In genomic region chr18:22172594-22173049, GRCh38 we compare ENCODE assay signal across 10 cellular contexts. TPM values are rescaled to one million over a fixed set of nuclear protein-coding genes. Genes with fewer than 3 reads are reported as not detected.
DNase-seq lines count a peak whose midpoint lies in the region; ATAC-seq and TF ChIP-seq lines count a peak whose summit lies in the region.
"Had no signal": no experiment of that assay in that cellular context is flagged by ENCODE, and none has a peak within 500 bp of the region (broad histone marks: within the 10 kb centered on the region; RNA-seq: fewer than 3 reads in every experiment).

No MANE protein-coding gene starts in this region.

- H3K9me2 ChIP-seq in PC-3 (replicated peaks; ENCODE audit: low read length), result no peaks in the 10 kb centered on the region

- intact Hi-C loops in PC-3 (cut with micrococcal nuclease), result loop anchor here (5.0 kb wide), 1 partner anchor 525 kb away; no protein-coding TSS in a partner anchor
- intact Hi-C loops in thyroid gland (cut with DNase I), result loop anchor here (5.0 to 10.0 kb wide), 2 partner anchors 182 to 385 kb away; no protein-coding TSS in a partner anchor

- no peak overlapping the region for H3K27ac ChIP-seq in PC-3 (ENCODE audit: low read length)
- peak overlapping the region; percentile 97 to 99 for H3K27ac ChIP-seq in coronary artery
- H3K27ac ChIP-seq in mesodermal cell (ENCODE audit: low read depth, low read length, severe bottlenecking), result no peak overlapping the region
- H3K27ac ChIP-seq in thyroid gland, result peak overlapping the region; percentile 12 to 73 (median 26)

- 0 out of 2 replicates have a peak overlapping the region, but pooled peaks have one; percentile 3 for H3K4me3 ChIP-seq in PC-3 (ENCODE audit: low read length)
- peak overlapping the region; percentile 90 for H3K4me3 ChIP-seq in coronary artery
- peak overlapping the region; percentile 80 for H3K4me3 ChIP-seq in mesodermal cell (ENCODE audit: extremely low read depth, insufficient read depth, low read length, poor library complexity, severe bottlenecking)
- H3K4me3 ChIP-seq in thyroid gland (replicated peaks in 1 of 3), result peak overlapping the region in 1 of 3 donors; percentile 9

- TF ChIP-seq POLR2A in thyroid gland (IDR thresholded peaks at IDR 0.05), result no peak

- no peak for DNase-seq in PC-3
- DNase-seq in coronary artery (ENCODE audit: low spot score), result no peak
- peak in 1 of 2 donors; percentile 15 for DNase-seq in thyroid gland
- no peak for DNase-seq in NCI-H187 treated with DMSO at 0.1 percent for 48 hours (lab: John Stamatoyannopoulos, UW)
- no peak for DNase-seq in anterior cingulate cortex (lab: John Stamatoyannopoulos, UW)
- DNase-seq in activated CD4-positive, alpha-beta T cell treated with anti-CD3 and anti-CD28 coated beads for 1 hour, result no peak
- DNase-seq: activated CD4-positive, alpha-beta T cell treated with anti-CD3 and anti-CD28 coated beads for 36 hours; activated effector memory CD4-positive, alpha-beta T cell treated with Interleukin-2 at 50 U/mL for 16 hours had no signal

- H3K4me2 ChIP-seq in PC-3 (ENCODE audit: low read length), result peak overlapping the region; percentile 44

- CTCF ChIA-PET in PC-3 (lab: Charles Lee), result no interaction called here

- ATAC-seq in PC-3, result no peak
- ATAC-seq: activated CD4-positive, alpha-beta T cell treated with anti-CD3 and anti-CD28 coated beads for 36 hours; sciatic nerve had no signal

- WGBS in mesodermal cell (ENCODE audit: insufficient coverage in 2 of 2), 2 experiments, result 20 to 52% methylated on average over 1 to 2 of the region's 7 CpGs
- WGBS in thyroid gland, 2 donors, result 84 to 88% methylated on average over 7 of the region's 7 CpGs

- no peaks in the 10 kb centered on the region for H3F3A ChIP-seq in PC-3 (ENCODE audit: low read length, unreplicated experiment)

- POLR2A ChIA-PET in PC-3 (lab: Charles Lee; ENCODE audit: unreplicated experiment), result no interaction called here

- TF ChIP-seq CTCF in PC-3 (conservative IDR thresholded peaks at IDR 0.05; ENCODE audit: low read depth, low read length), result no peak
- TF ChIP-seq CTCF in coronary artery (IDR thresholded peaks at IDR 0.05), result no peak
- no peak for TF ChIP-seq CTCF in thyroid gland (IDR thresholded peaks at IDR 0.05)

- no peak overlapping the region for H3K9ac ChIP-seq in PC-3 (ENCODE audit: low read length)

- H3K4me1 ChIP-seq in PC-3 (ENCODE audit: insufficient read depth, low read length) (peaks cover 17% of the 10 kb centered on the region), mesodermal cell (ENCODE audit: control insufficient read depth, insufficient read depth, low read length, poor library complexity, severe bottlenecking) (peaks cover 16% of the 10 kb centered on the region), thyroid gland (peaks cover 14 to 29% of the 10 kb centered on the region in 2 donors)

- no peak overlapping the region for H2AFZ ChIP-seq in PC-3 (ENCODE audit: low read length)

- peaks cover 33% of the 10 kb centered on the region; the same call in 1 of the 2 replicates for H4K20me1 ChIP-seq in PC-3 (ENCODE audit: low read length)

- H3K27me3 ChIP-seq in PC-3 (ENCODE audit: low read length) (no peaks in the 10 kb centered on the region), thyroid gland (peaks cover 8% of the 10 kb centered on the region)

- H3K36me3 ChIP-seq in PC-3 (ENCODE audit: low read depth, low read length) (peaks cover 3% of the 10 kb centered on the region; the same call in 1 of the 2 replicates), mesodermal cell (ENCODE audit: control insufficient read depth, insufficient read depth, low read length) (peaks cover 30% of the 10 kb centered on the region), thyroid gland (no peaks in the 10 kb centered on the region)

- H3K9me3 ChIP-seq in PC-3 (ENCODE audit: low read length) (no peaks in the 10 kb centered on the region), mesodermal cell (ENCODE audit: control insufficient read depth, low read length) (no peaks in the 10 kb centered on the region), thyroid gland (no peaks in the 10 kb centered on the region)

- TSS peak; percentile 7 for BruUV-seq in PC-3 (replicated peaks; lab: Mats Ljungman, UMichigan)

- peaks cover 65% of the 10 kb centered on the region for H3K79me2 ChIP-seq in PC-3 (ENCODE audit: low read length)

RNA-seq across cellular contexts. Expression of gene GATA6, which starts 3.2 kb away (rescaled TPM):
- 19.4 and 24.1 TPM in 2 replicates for total RNA-seq in PC-3 (2014; rRNA removed)
- polyA plus RNA-seq in mesodermal cell (2013, experiment 1 of 2), result 25.2 TPM
- 29.9 TPM for polyA plus RNA-seq in mesodermal cell (2013, experiment 2 of 2)
- total RNA-seq in thyroid gland, result 10 to 100 TPM in 3 of 4 donors, 1 to 10 TPM in 1; 8.5 to 18.9 (median 15.1) TPM
- total RNA-seq: activated CD4-positive, alpha-beta T cell treated with anti-CD3 and anti-CD28 coated beads for 36 hours had no signal

Comparison
In these comparisons a context has a peak if more than half of its experiments do, and no peak if none do; other contexts are left out.
1. H3K27ac ChIP-seq: peak in coronary artery (2 of 2) and thyroid gland (3 of 3); none in PC-3 (single experiment) and mesodermal cell (single experiment).